ENCODE assay signal across 16 cellular contexts in genomic region chr1:12417389-12417788, GRCh38.
DNase-seq lines count a peak whose midpoint lies in the region; ATAC-seq and TF ChIP-seq lines count a peak whose summit lies in the region.
"Had no signal": no experiment of that assay in that cellular context is flagged by ENCODE, and none has a peak within 500 bp of the region (broad histone marks: within the 10 kb centered on the region; RNA-seq: fewer than 3 reads in every experiment).

No MANE protein-coding gene starts in this region.

- TF ChIP-seq CTCF in CD4-positive, alpha-beta T cell (IDR thresholded peaks at IDR 0.05), result no peak
- TF ChIP-seq CTCF in nephron (IDR thresholded peaks at IDR 0.05; ENCODE audit: unreplicated experiment in 3 of 3), result no peak

- POLR2A ChIA-PET in CD4-positive, alpha-beta T cell (lab: Charles Lee), result interaction anchor here (0.9 to 1.1 kb wide), 3 partner anchors 22 to 202 kb away, joined by 3 to 4 read pairs (median 3); no protein-coding TSS in a partner anchor
- POLR2A ChIA-PET in activated naive CD8-positive, alpha-beta T cell treated with anti-CD3 and anti-CD28 coated beads, Interleukin-2, amount 10 ng/mL, durations not matched to agents 7 days and 5 days (lab: Charles Lee), result interaction anchor here (1.0 kb wide), 1 partner anchor 17 kb away, joined by 3 read pairs; no protein-coding TSS in a partner anchor

- peak; percentile 23 for DNase-seq in DMS53 (lab: John Stamatoyannopoulos, UW)
- DNase-seq in DMS53 treated with DMSO at 0.1 percent for 48 hours (lab: John Stamatoyannopoulos, UW; ENCODE audit: unreplicated experiment), result no peak
- no peak for DNase-seq in CD4-positive, alpha-beta T cell
- no peak for DNase-seq in activated naive CD8-positive, alpha-beta T cell treated with anti-CD3 and anti-CD28 coated beads, Interleukin-2, amount 10 ng/mL, durations not matched to agents 7 days and 5 days
- no peak for DNase-seq in stimulated activated CD8-positive, alpha-beta memory T cell treated with anti-CD3 and anti-CD28 coated beads, Interleukin-4, amount 100 ng/mL, for 48 hours
- no peak for DNase-seq in NCI-H526 (lab: John Stamatoyannopoulos, UW)
- DNase-seq in activated CD4-positive, alpha-beta T cell treated with anti-CD3 and anti-CD28 coated beads for 4 hours, result no peak
- DNase-seq: DND-41, GDM1, HCEC 1CT, HFFc6 had no signal

- peak overlapping the region; percentile 41 for H3K27ac Mint-ChIP-seq in CD4-positive, alpha-beta T cell
- H3K27ac Mint-ChIP-seq in activated naive CD8-positive, alpha-beta T cell treated with anti-CD3 and anti-CD28 coated beads, Interleukin-2, amount 10 ng/mL, durations not matched to agents 7 days and 5 days, result peak overlapping the region; percentile 3
- H3K27ac Mint-ChIP-seq in nephron, result peak overlapping the region; percentile 7 to 65 (median 23)
- H3K27ac Mint-ChIP-seq: HFFc6 had no signal

- H3K36me3 Mint-ChIP-seq in CD4-positive, alpha-beta T cell (ENCODE audit: low read depth), result peaks cover 87% of the 10 kb centered on the region
- peaks cover 83% of the 10 kb centered on the region for H3K36me3 Mint-ChIP-seq in activated naive CD8-positive, alpha-beta T cell treated with anti-CD3 and anti-CD28 coated beads, Interleukin-2, amount 10 ng/mL, durations not matched to agents 7 days and 5 days
- H3K36me3 Mint-ChIP-seq in nephron (ENCODE audit: low read depth), result peaks cover 73% of the 10 kb centered on the region

- no peaks in the 10 kb centered on the region for H3K9me3 Mint-ChIP-seq in CD4-positive, alpha-beta T cell
- H3K9me3 Mint-ChIP-seq in activated naive CD8-positive, alpha-beta T cell treated with anti-CD3 and anti-CD28 coated beads, Interleukin-2, amount 10 ng/mL, durations not matched to agents 7 days and 5 days, result peaks cover 3% of the 10 kb centered on the region
- H3K9me3 Mint-ChIP-seq in nephron, result peaks cover 2% of the 10 kb centered on the region
- H3K9me3 Mint-ChIP-seq: CD4-positive, CD25-positive, alpha-beta regulatory T cell; HFFc6 had no signal

- no peaks in the 10 kb centered on the region for H3K9me3 ChIP-seq in CD4-positive, alpha-beta T cell (ENCODE audit: control insufficient read depth, low read length)
- H3K9me3 ChIP-seq: BLaER1 treated with 17β-estradiol and CSF1 and Interleukin-3, amounts not matched to agents 10 nM and 100 nM had no signal

- no peaks in the 10 kb centered on the region for H3K27me3 ChIP-seq in CD4-positive, alpha-beta T cell (ENCODE audit: control insufficient read depth, insufficient read depth, low read length)
- H3K27me3 ChIP-seq: BLaER1 treated with 17β-estradiol and CSF1 and Interleukin-3, amounts not matched to agents 10 nM and 100 nM had no signal

- ATAC-seq in CD4-positive, alpha-beta T cell (ENCODE audit: poor library complexity), result peak; percentile 84
- no peak for ATAC-seq in activated naive CD8-positive, alpha-beta T cell treated with anti-CD3 and anti-CD28 coated beads, Interleukin-2, amount 10 ng/mL, durations not matched to agents 7 days and 5 days (ENCODE audit: low read depth)

- H3K27me3 Mint-ChIP-seq in CD4-positive, alpha-beta T cell, result no peaks in the 10 kb centered on the region
- no peaks in the 10 kb centered on the region for H3K27me3 Mint-ChIP-seq in activated naive CD8-positive, alpha-beta T cell treated with anti-CD3 and anti-CD28 coated beads, Interleukin-2, amount 10 ng/mL, durations not matched to agents 7 days and 5 days
- no peaks in the 10 kb centered on the region for H3K27me3 Mint-ChIP-seq in nephron (ENCODE audit: low read depth)
- H3K27me3 Mint-ChIP-seq: CD4-positive, CD25-positive, alpha-beta regulatory T cell had no signal

- H3K27ac ChIP-seq in CD4-positive, alpha-beta T cell (ENCODE audit: low read depth, low read length), result no peak overlapping the region
- H3K27ac ChIP-seq: 22Rv1; BLaER1 treated with 17β-estradiol and CSF1 and Interleukin-3, amounts not matched to agents 10 nM and 100 nM; HL-60 had no signal

- no peak overlapping the region for H3K4me3 Mint-ChIP-seq in CD4-positive, alpha-beta T cell
- H3K4me3 Mint-ChIP-seq in activated naive CD8-positive, alpha-beta T cell treated with anti-CD3 and anti-CD28 coated beads, Interleukin-2, amount 10 ng/mL, durations not matched to agents 7 days and 5 days, result no peak overlapping the region
- no peak overlapping the region for H3K4me3 Mint-ChIP-seq in nephron
- H3K4me3 Mint-ChIP-seq: CD4-positive, CD25-positive, alpha-beta regulatory T cell; HFFc6 had no signal

- intact Hi-C loops in CD4-positive, alpha-beta T cell (cut with DNase I, micrococcal nuclease), result no loop called here

- peaks cover 41% of the 10 kb centered on the region for H3K4me1 Mint-ChIP-seq in CD4-positive, alpha-beta T cell (ENCODE audit: low read depth)
- H3K4me1 Mint-ChIP-seq in activated naive CD8-positive, alpha-beta T cell treated with anti-CD3 and anti-CD28 coated beads, Interleukin-2, amount 10 ng/mL, durations not matched to agents 7 days and 5 days, result peaks cover 12% of the 10 kb centered on the region
- peaks cover 34% of the 10 kb centered on the region for H3K4me1 Mint-ChIP-seq in nephron

- CTCF ChIA-PET in CD4-positive, alpha-beta T cell (lab: Charles Lee), result interaction anchor here (0.7 to 1.4 kb wide), 2 partner anchors 10 kb away, joined by 3 read pairs; no protein-coding TSS in a partner anchor
